20 cellular contexts compared by ENCODE assay signal in the genomic region with DNA sequence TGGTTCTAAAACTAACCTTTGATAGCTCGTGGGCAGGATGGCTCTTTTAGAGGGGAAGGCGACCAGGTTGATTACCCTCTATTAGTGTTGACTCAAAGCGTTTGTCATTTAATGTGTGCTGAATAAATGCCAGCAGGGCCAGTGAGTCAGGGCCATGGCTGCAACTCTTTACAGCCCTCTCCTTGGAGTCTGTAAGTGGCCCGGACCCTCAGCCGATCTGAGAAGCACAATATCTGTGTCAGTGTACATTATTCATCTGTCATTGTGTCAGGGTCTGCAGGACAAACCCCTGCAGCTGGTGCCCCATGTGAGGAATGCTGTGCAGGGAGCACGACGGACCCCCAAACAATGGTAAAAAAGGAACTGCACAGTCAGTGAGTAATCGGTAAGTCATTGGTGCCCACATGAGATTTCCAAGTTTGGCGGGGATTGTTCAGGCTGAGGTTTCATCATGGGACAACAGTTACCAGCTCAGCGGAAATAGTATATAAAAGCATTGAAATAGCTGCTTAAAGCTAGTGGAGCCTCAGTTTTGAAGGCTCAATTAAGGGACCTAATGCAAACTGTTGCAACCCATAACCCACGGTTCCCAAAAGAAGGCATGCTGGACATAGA.
"Had no signal": no experiment of that assay in that cellular context is flagged by ENCODE, and none has a peak within 500 bp of the region (broad histone marks: within the 10 kb centered on the region; RNA-seq: fewer than 3 reads in every experiment).

No MANE protein-coding gene starts in this region.

- H3K27me3 ChIP-seq: spleen, testis had no signal

- H3K9me3 ChIP-seq: testis had no signal

- H3K4me1 ChIP-seq: spleen, testis had no signal

- ATAC-seq: activated CD8-positive, alpha-beta T cell treated with anti-CD3 and anti-CD28 coated beads for 36 hours; activated T-helper 17 cell treated with anti-CD3 and anti-CD28 coated beads, Interleukin-2, amount 50 U/mL, for 72 hours; effector memory CD8-positive, alpha-beta T cell; stimulated activated memory B cell treated with anti-CD40 and anti-IgM and Interleukin-4, amounts not matched to agents 10 μg/mL and 1 μg/mL and 100 μg/mL, for 72 hours had no signal

- DNase-seq: activated B cell treated with CpG ODN at 0.5 μM for 24 hours; activated CD4-positive, alpha-beta T cell treated with anti-CD3 and anti-CD28 coated beads for 4 hours; activated CD8-positive, alpha-beta T cell treated with anti-CD3 and anti-CD28 coated beads for 36 hours; activated naive CD4-positive, alpha-beta T cell; activated naive CD8-positive, alpha-beta T cell treated with anti-CD3 and anti-CD28 coated beads for 36 hours; activated T-cell treated with anti-CD3 and anti-CD28 coated beads, Interleukin-2, amount 50 U/mL, for 1 hour; amniotic stem cell; effector memory CD8-positive, alpha-beta T cell; foreskin fibroblast; hypothalamus; islet precursor cell; midbrain; nephron progenitor cell; nucleus accumbens; retina; spleen; stimulated activated CD4-positive, alpha-beta T cell treated with anti-CD3 and anti-CD28 coated beads, Interleukin-4, amount 100 ng/mL, for 4 hours; testis had no signal

- H3K36me3 ChIP-seq: spleen had no signal

- H3K27ac ChIP-seq: spleen, testis had no signal

- H3K4me3 ChIP-seq: spleen, testis had no signal
